10 cellular contexts compared by ENCODE assay signal in the genomic region with DNA sequence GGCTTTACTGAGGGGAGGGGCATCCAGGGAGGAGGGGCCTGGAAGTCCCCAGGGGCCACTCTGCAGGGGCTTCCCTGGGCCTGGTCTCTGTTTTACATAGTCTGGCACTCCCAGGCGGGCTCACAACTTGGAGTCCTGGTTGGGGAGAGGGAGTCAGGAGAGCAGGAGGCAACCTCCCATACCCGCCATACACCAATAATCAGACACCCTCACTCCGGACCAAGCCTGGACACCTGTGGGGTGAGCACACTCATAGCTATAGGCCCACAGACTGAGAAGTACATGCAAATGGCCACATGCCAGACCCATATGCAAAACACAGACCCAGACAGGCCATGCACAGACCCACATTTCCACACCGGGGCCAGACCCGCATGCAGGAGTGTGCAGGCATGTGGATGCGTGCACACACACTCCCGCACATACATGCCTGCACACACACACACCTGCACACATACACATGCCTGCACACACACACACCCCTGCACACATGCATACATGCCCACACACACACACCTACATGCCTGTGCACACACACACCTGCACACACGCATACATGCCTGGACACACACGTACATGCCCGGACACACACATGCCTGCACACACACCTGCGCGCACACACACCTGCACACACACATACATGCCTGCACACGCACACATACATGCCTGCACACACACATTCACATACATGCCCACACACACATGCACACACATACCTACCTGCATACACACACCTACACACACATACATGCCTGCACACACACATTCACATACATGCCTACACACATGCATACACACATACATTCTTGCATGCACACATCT.
A peak's percentile ranks its signal among the peaks of the same experiment; 100 is the strongest.
DNase-seq lines count a peak whose midpoint lies in the region; ATAC-seq, FAIRE-seq and TF ChIP-seq lines count a peak whose summit lies in the region.
"Had no signal": no experiment of that assay in that cellular context is flagged by ENCODE, and none has a peak within 500 bp of the region (broad histone marks: within the 10 kb centered on the region; RNA-seq: fewer than 3 reads in every experiment).

No MANE protein-coding gene starts in this region.

- H3K9me3 Mint-ChIP-seq in dendritic cell treated with granulocyte-macrophage colony-stimulating factor and Interleukin-4, amounts not matched to agents 40 ng/mL and 50 ng/mL, for 4 days = no peaks in the 10 kb centered on the region

- no peak overlapping the region for H2AFZ ChIP-seq in HepG2 (ENCODE audit: low read length)
- H2AFZ ChIP-seq: parathyroid adenoma had no signal

- no peak for FAIRE-seq in HepG2 (lab: Jason Lieb, UNC)

- H3K9ac ChIP-seq in HepG2 (ENCODE audit: insufficient read depth, low read depth, low read length) = no peak overlapping the region
- H3K9ac ChIP-seq: parathyroid adenoma had no signal

- no peaks in the 10 kb centered on the region for H3K79me2 ChIP-seq in HepG2 (ENCODE audit: insufficient read depth, low read length)
- H3K79me2 ChIP-seq: parathyroid adenoma had no signal

- in situ Hi-C loops in HepG2 (cut with HindIII; ENCODE audit: extremely low pct_ligation_motif_present, low pct_unique_long_range_greater_than_20kb) = no loop called here

- no peaks in the 10 kb centered on the region for H4K20me1 ChIP-seq in HepG2 (ENCODE audit: insufficient read depth, low read length)

- TF ChIP-seq EP300 in HepG2 (IDR thresholded peaks at IDR 0.05; ENCODE audit: low read depth in 2 of 2, low read length in 2 of 2) (no peak), HepG2 (CRISPR knock-in tag; IDR thresholded peaks at IDR 0.05; ENCODE audit: borderline replicate concordance) (no peak)

- POLR2A ChIA-PET in HepG2 (lab: Yijun Ruan, JAX) = no interaction called here

- ATAC-seq in GM18498 (IDR thresholded peaks at IDR 0.05; ENCODE audit: unreplicated experiment) (peak; percentile 47), GM19467 (IDR thresholded peaks at IDR 0.05; ENCODE audit: unreplicated experiment) (peak; percentile 48), HG03175 (IDR thresholded peaks at IDR 0.05; ENCODE audit: unreplicated experiment) (peak; percentile 42), HepG2 (no peak)

- peaks cover 29% of the 10 kb centered on the region for H3K27me3 Mint-ChIP-seq in dendritic cell treated with granulocyte-macrophage colony-stimulating factor and Interleukin-4, amounts not matched to agents 40 ng/mL and 50 ng/mL, for 4 days

- peaks cover 25% of the 10 kb centered on the region for H3K4me1 ChIP-seq in HepG2 (ENCODE audit: insufficient read depth, low read length)
- H3K4me1 ChIP-seq: parathyroid adenoma had no signal

- no peaks in the 10 kb centered on the region for H3K36me3 Mint-ChIP-seq in dendritic cell treated with granulocyte-macrophage colony-stimulating factor and Interleukin-4, amounts not matched to agents 40 ng/mL and 50 ng/mL, for 4 days (ENCODE audit: low read depth)

- CTCF ChIA-PET in HepG2 (lab: Yijun Ruan, JAX; ENCODE audit: low intra/inter-chr PET ratio, low total read pairs) = no interaction called here

- peak overlapping the region; percentile 48 for H3K27ac Mint-ChIP-seq in dendritic cell treated with granulocyte-macrophage colony-stimulating factor and Interleukin-4, amounts not matched to agents 40 ng/mL and 50 ng/mL, for 4 days

- TF ChIP-seq POLR2A in HepG2 (IDR thresholded peaks at IDR 0.05; ENCODE audit: insufficient read depth in 1 of 2, low read depth in 2 of 2, low read length in 2 of 2) = no peak

- no peak for TF ChIP-seq RAD21 in HepG2 (CRISPR knock-in tag; IDR thresholded peaks at IDR 0.05)

- BruUV-seq in HepG2 (replicated peaks; lab: Mats Ljungman, UMichigan) = no TSS peak

- peaks cover 50% of the 10 kb centered on the region for H3K4me1 Mint-ChIP-seq in dendritic cell treated with granulocyte-macrophage colony-stimulating factor and Interleukin-4, amounts not matched to agents 40 ng/mL and 50 ng/mL, for 4 days (ENCODE audit: low read depth)

- TF ChIP-seq CTCF in HepG2 (CRISPR knock-in tag; IDR thresholded peaks at IDR 0.05) = no peak

- H3K9me3 ChIP-seq in HepG2 (ENCODE audit: low read length) = no peaks in the 10 kb centered on the region

- WGBS in HepG2 (ENCODE audit: low lambda C conversion rate) = 87% methylated on average over 8 of the region's 13 CpGs

- H3K36me3 ChIP-seq in HepG2 (replicated peaks in 1 of 2; ENCODE audit: control insufficient read depth in 1 of 2, insufficient read depth in 2 of 2, low read length in 2 of 2) = no peaks in the 10 kb centered on the region

- intact Hi-C loops in dendritic cell treated with granulocyte-macrophage colony-stimulating factor and Interleukin-4, amounts not matched to agents 40 ng/mL and 50 ng/mL, for 4 days (cut with micrococcal nuclease) = no loop called here
- intact Hi-C loops in HepG2 (cut with micrococcal nuclease; ENCODE audit: unreplicated experiment) = no loop called here

- H3K27ac ChIP-seq in HepG2 (ENCODE audit: extremely low read length, insufficient read depth, low read length) = no peak overlapping the region
- H3K27ac ChIP-seq: parathyroid adenoma had no signal

- 0 out of 5 replicates have a peak, but pooled peaks cover 0 to 11% of the 10 kb centered on the region in 2 experiments for H3K27me3 ChIP-seq in HepG2 (ENCODE audit: control insufficient read depth in 1 of 2, insufficient read depth in 2 of 2, low read length in 2 of 2)

- no peak overlapping the region for H3K4me3 ChIP-seq in HepG2 (replicated peaks in 1 of 3; ENCODE audit: insufficient read depth in 1 of 3, low read depth in 2 of 3, low read length in 3 of 3)

- H3K4me2 ChIP-seq in HepG2 (ENCODE audit: low read depth, low read length) = no peak overlapping the region

- DNase-seq in NOMO-1 treated with DMSO at 0.1 percent for 48 hours (lab: John Stamatoyannopoulos, UW; ENCODE audit: unreplicated experiment) = no peak
- DNase-seq in NCI-H1694 treated with DMSO at 0.1 percent for 48 hours (lab: John Stamatoyannopoulos, UW) = no peak
- no peak for DNase-seq in HepG2 (ENCODE audit: low spot score)
- no peak for DNase-seq in activated CD8-positive, alpha-beta memory T cell treated with anti-CD3 and anti-CD28 coated beads for 24 hours
- DNase-seq: activated T-cell treated with anti-CD3 and anti-CD28 coated beads, Interleukin-2, amount 50 U/mL, for 1 hour had no signal

- no peak overlapping the region for H3K4me3 Mint-ChIP-seq in dendritic cell treated with granulocyte-macrophage colony-stimulating factor and Interleukin-4, amounts not matched to agents 40 ng/mL and 50 ng/mL, for 4 days

TF ChIP-seq in HepG2, 621 proteins besides CTCF, POLR2A, EP300 and RAD21 (continues in another document):
- TF ChIP-seq, protein P1, sequence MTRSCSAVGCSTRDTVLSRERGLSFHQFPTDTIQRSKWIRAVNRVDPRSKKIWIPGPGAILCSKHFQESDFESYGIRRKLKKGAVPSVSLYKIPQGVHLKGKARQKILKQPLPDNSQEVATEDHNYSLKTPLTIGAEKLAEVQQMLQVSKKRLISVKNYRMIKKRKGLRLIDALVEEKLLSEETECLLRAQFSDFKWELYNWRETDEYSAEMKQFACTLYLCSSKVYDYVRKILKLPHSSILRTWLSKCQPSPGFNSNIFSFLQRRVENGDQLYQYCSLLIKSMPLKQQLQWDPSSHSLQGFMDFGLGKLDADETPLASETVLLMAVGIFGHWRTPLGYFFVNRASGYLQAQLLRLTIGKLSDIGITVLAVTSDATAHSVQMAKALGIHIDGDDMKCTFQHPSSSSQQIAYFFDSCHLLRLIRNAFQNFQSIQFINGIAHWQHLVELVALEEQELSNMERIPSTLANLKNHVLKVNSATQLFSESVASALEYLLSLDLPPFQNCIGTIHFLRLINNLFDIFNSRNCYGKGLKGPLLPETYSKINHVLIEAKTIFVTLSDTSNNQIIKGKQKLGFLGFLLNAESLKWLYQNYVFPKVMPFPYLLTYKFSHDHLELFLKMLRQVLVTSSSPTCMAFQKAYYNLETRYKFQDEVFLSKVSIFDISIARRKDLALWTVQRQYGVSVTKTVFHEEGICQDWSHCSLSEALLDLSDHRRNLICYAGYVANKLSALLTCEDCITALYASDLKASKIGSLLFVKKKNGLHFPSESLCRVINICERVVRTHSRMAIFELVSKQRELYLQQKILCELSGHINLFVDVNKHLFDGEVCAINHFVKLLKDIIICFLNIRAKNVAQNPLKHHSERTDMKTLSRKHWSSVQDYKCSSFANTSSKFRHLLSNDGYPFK (CRISPR knock-in tag; IDR thresholded peaks at IDR 0.05; ENCODE audit: borderline replicate concordance) = no peak
- no peak for TF ChIP-seq ZNF441 (CRISPR knock-in tag; IDR thresholded peaks at IDR 0.05; ENCODE audit: borderline replicate concordance)
